ENCODE assay signal across 8 cellular contexts in genomic region chr12:12265571-12266388, GRCh38. TPM values are rescaled to one million over a fixed set of nuclear protein-coding genes. Genes with fewer than 3 reads are reported as not detected.
DNase-seq lines count a peak whose midpoint lies in the region; ATAC-seq and TF ChIP-seq lines count a peak whose summit lies in the region.

No MANE protein-coding gene starts in this region.

- intact Hi-C loops in dendritic cell treated with granulocyte-macrophage colony-stimulating factor and Interleukin-4, amounts not matched to agents 40 ng/mL and 50 ng/mL, for 4 days (cut with micrococcal nuclease) = no loop called here

- WGBS in upper lobe of left lung, 2 donors = 3 to 5% methylated on average over 25 of the region's 25 CpGs

- no peak for TF ChIP-seq POLR2A in upper lobe of left lung (IDR thresholded peaks at IDR 0.05)

- H3K27me3 Mint-ChIP-seq in dendritic cell treated with granulocyte-macrophage colony-stimulating factor and Interleukin-4, amounts not matched to agents 40 ng/mL and 50 ng/mL, for 4 days = peaks cover 68% of the 10 kb centered on the region
- H3K27me3 Mint-ChIP-seq in memory B cell = peaks cover 20% of the 10 kb centered on the region

- peaks cover 0 to 27% (median 10%) of the 10 kb centered on the region in 4 donors for H3K4me1 ChIP-seq in upper lobe of left lung

- no peak for TF ChIP-seq CTCF in upper lobe of left lung (IDR thresholded peaks at IDR 0.05)

- no peaks in the 10 kb centered on the region for H3K9me3 ChIP-seq in upper lobe of left lung

- peaks cover 20% of the 10 kb centered on the region for H3K4me1 Mint-ChIP-seq in dendritic cell treated with granulocyte-macrophage colony-stimulating factor and Interleukin-4, amounts not matched to agents 40 ng/mL and 50 ng/mL, for 4 days (ENCODE audit: low read depth)
- H3K4me1 Mint-ChIP-seq in memory B cell = peaks cover 16% of the 10 kb centered on the region

- peaks cover 5% of the 10 kb centered on the region for H3K36me3 Mint-ChIP-seq in dendritic cell treated with granulocyte-macrophage colony-stimulating factor and Interleukin-4, amounts not matched to agents 40 ng/mL and 50 ng/mL, for 4 days (ENCODE audit: low read depth)
- no peaks in the 10 kb centered on the region for H3K36me3 Mint-ChIP-seq in memory B cell

- no peak for TF ChIP-seq EP300 in upper lobe of left lung (IDR thresholded peaks at IDR 0.05)

- H3K27ac Mint-ChIP-seq in dendritic cell treated with granulocyte-macrophage colony-stimulating factor and Interleukin-4, amounts not matched to agents 40 ng/mL and 50 ng/mL, for 4 days = peak overlapping the region; percentile 65
- no peak overlapping the region for H3K27ac Mint-ChIP-seq in memory B cell

- peak overlapping the region; percentile 82 for H3K4me3 Mint-ChIP-seq in dendritic cell treated with granulocyte-macrophage colony-stimulating factor and Interleukin-4, amounts not matched to agents 40 ng/mL and 50 ng/mL, for 4 days
- peak overlapping the region; percentile 91 for H3K4me3 Mint-ChIP-seq in memory B cell

- peak overlapping the region; percentile 44 to 89 (median 66) for H3K4me3 ChIP-seq in upper lobe of left lung

- H3K36me3 ChIP-seq in upper lobe of left lung = no peaks in the 10 kb centered on the region

- H3K9me3 Mint-ChIP-seq in dendritic cell treated with granulocyte-macrophage colony-stimulating factor and Interleukin-4, amounts not matched to agents 40 ng/mL and 50 ng/mL, for 4 days = no peaks in the 10 kb centered on the region
- no peaks in the 10 kb centered on the region for H3K9me3 Mint-ChIP-seq in memory B cell

- peaks cover 0 to 7% (median 0%) of the 10 kb centered on the region in 4 donors for H3K27me3 ChIP-seq in upper lobe of left lung

- peak; percentile 8 for DNase-seq in stimulated activated CD4-positive, alpha-beta T cell treated with anti-CD3 and anti-CD28 coated beads, Interleukin-15, amount 100 ng/mL, for 24 hours
- DNase-seq in stimulated activated CD4-positive, alpha-beta T cell treated with anti-CD3 and anti-CD28 coated beads, Interleukin-12 subunit alpha, Interleukin-12 subunit beta, amount 100 ng/mL, for 4 hours = no peak
- DNase-seq in memory B cell (ENCODE audit: low spot score in 2 of 2) = no peak
- DNase-seq in upper lobe of left lung = peak in 1 of 2 donors; percentile 38
- no peak for DNase-seq in cerebellar nuclear complex (lab: John Stamatoyannopoulos, UW)
- no peak for DNase-seq in T1000 (lab: John Stamatoyannopoulos, UW)

- peak overlapping the region; percentile 97 to 99 (median 98) for H3K27ac ChIP-seq in upper lobe of left lung

- ATAC-seq in memory B cell (ENCODE audit: low read depth) (no peak), upper lobe of left lung (ENCODE audit: low FRiP score in 2 of 2) (no peak)

TF ChIP-seq in PFSK-1, 5 proteins besides CTCF, POLR2A, EP300 and RAD21:
- no peak for TF ChIP-seq TAF1 (IDR thresholded peaks at IDR 0.05; ENCODE audit: borderline replicate concordance, insufficient read depth, low read length)
- peak; percentile 12; the same call in 1 of the 2 replicates for TF ChIP-seq SIN3A (IDR thresholded peaks at IDR 0.05; ENCODE audit: borderline replicate concordance, insufficient read depth, low read length)

RNA-seq across cellular contexts. Expression of gene LRP6, which starts 1.1 kb away (rescaled TPM):
- polyA plus RNA-seq in PFSK-1 (2012; ENCODE audit: insufficient read length, low read depth) = 21.4 TPM
- total RNA-seq in upper lobe of left lung = 100 to 1,000 TPM in 1 of 6 donors, 10 to 100 TPM in 5; 43.3 to 136 (median 66.4) TPM
